Comparison of ENCODE assay signal across 25 cellular contexts in the genomic region with DNA sequence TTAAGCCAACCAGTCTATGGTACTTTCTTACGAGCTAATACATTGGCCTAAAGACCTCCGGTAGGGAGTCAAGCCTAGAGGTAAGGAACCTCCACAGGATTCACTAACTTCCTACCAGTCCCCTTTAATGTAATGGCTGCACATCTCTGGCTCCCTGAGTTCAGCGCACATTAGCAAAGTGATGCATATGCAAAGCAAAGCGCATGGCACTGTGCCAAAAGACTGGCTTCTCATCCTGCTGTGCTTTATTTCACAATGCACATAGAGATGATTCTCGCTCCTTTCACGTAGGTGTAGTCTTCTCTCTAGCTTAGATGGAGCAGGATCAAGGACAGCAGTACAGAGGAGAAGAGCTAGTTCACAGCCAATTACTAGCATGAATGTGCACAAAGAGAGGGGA. TPM values are rescaled to one million over a fixed set of nuclear protein-coding genes. Genes with fewer than 3 reads are reported as not detected.
DNase-seq lines count a peak whose midpoint lies in the region; ATAC-seq and TF ChIP-seq lines count a peak whose summit lies in the region.
"Had no signal": no experiment of that assay in that cellular context is flagged by ENCODE, and none has a peak within 500 bp of the region (broad histone marks: within the 10 kb centered on the region; RNA-seq: fewer than 3 reads in every experiment).

No MANE protein-coding gene starts in this region.

- H3K9me3 ChIP-seq in smooth muscle cell (replicated peaks; ENCODE audit: low read depth), result no peaks in the 10 kb centered on the region
- H3K9me3 ChIP-seq: body of pancreas, pancreas, right atrium auricular region, tibial nerve had no signal

- intact Hi-C loops in left ventricle myocardium superior (cut with micrococcal nuclease), result no loop called here

- no peak overlapping the region for H3K4me2 ChIP-seq in smooth muscle cell
- H3K4me2 ChIP-seq: KMS-11 had no signal

- no peak overlapping the region for H3K9ac ChIP-seq in smooth muscle cell (ENCODE audit: low read depth)
- H3K9ac ChIP-seq: KMS-11 had no signal

- no peaks in the 10 kb centered on the region for H3F3A ChIP-seq in smooth muscle cell (ENCODE audit: low read depth)

- WGBS in smooth muscle cell (ENCODE audit: low lambda C conversion rate), result 95% methylated on average over 6 of the region's 6 CpGs

- H3K4me3 ChIP-seq in fibroblast of the aortic adventitia (ENCODE audit: low read depth, low read length), result no peak overlapping the region
- H3K4me3 ChIP-seq in smooth muscle cell, result no peak overlapping the region
- H3K4me3 ChIP-seq: body of pancreas, lung, pancreas, right atrium auricular region, tibial nerve had no signal

- peaks cover 18% of the 10 kb centered on the region for H4K20me1 ChIP-seq in smooth muscle cell (ENCODE audit: low read depth)

- H3K27ac ChIP-seq in smooth muscle cell (ENCODE audit: low read depth), result no peak overlapping the region
- H3K27ac ChIP-seq: body of pancreas, C4-2B, KMS-11, pancreas, right atrium auricular region, tibial nerve had no signal

- TF ChIP-seq CTCF in fibroblast of the aortic adventitia (IDR thresholded peaks at IDR 0.05; ENCODE audit: insufficient read depth, low read length) (no peak), smooth muscle cell (IDR thresholded peaks at IDR 0.05; ENCODE audit: borderline replicate concordance, insufficient read depth, poor library complexity, severe bottlenecking) (no peak)

- no peaks in the 10 kb centered on the region for H3K4me1 ChIP-seq in smooth muscle cell (ENCODE audit: low read depth)

- ATAC-seq in left ventricle myocardium superior, result no peak
- ATAC-seq: activated naive CD8-positive, alpha-beta T cell treated with anti-CD3 and anti-CD28 coated beads, Interleukin-2, amount 50 U/mL, for 24 hours; body of pancreas; pancreas; Right ventricle myocardium inferior had no signal

- H2AFZ ChIP-seq in smooth muscle cell (ENCODE audit: low read depth), result no peak overlapping the region

- DNase-seq in activated CD4-positive, alpha-beta T cell treated with anti-CD3 and anti-CD28 coated beads for 48 hours, result peak; percentile 5
- no peak for DNase-seq in activated CD4-positive, alpha-beta T cell treated with anti-CD3 and anti-CD28 coated beads for 4 hours
- DNase-seq in NCI-H526 treated with DMSO at 0.1 percent for 48 hours (lab: John Stamatoyannopoulos, UW), result peak; percentile 72
- DNase-seq in fibroblast of the aortic adventitia (ENCODE audit: low read depth), result peak; percentile 6
- DNase-seq in activated T-cell treated with anti-CD3 and anti-CD28 coated beads, Interleukin-2, amount 50 U/mL, for 48 hours, result no peak
- DNase-seq in smooth muscle cell (lab: John Stamatoyannopoulos, UW; ENCODE audit: unreplicated experiment), result no peak
- DNase-seq in left ventricle myocardium superior, result no peak
- DNase-seq: activated CD4-positive, alpha-beta T cell treated with anti-CD3 and anti-CD28 coated beads, Interleukin-2, amount 10 ng/mL, durations not matched to agents 24 days and 14 days; activated naive CD8-positive, alpha-beta T cell treated with anti-CD3 and anti-CD28 coated beads, Interleukin-2, amount 50 U/mL, for 24 hours; activated T-cell treated with anti-CD3 and anti-CD28 coated beads, Interleukin-2, amount 50 U/mL, for 24 hours; cerebellar nuclear complex; kidney glomerular epithelial cell; NCI-H187; NCI-H226; OCI-M1; pancreas; stimulated activated CD4-positive, alpha-beta T cell treated with anti-CD3 and anti-CD28 coated beads, Interleukin-2, amount 100 ng/mL, for 24 hours; T-helper 2 cell had no signal

- H3K27me3 ChIP-seq in smooth muscle cell (ENCODE audit: low read depth), result no peaks in the 10 kb centered on the region
- H3K27me3 ChIP-seq: body of pancreas, pancreas, right atrium auricular region, tibial nerve had no signal

- H3K79me2 ChIP-seq in smooth muscle cell (ENCODE audit: low read depth), result peaks cover 50% of the 10 kb centered on the region

- H3K36me3 ChIP-seq in smooth muscle cell (ENCODE audit: low read depth), result no peaks in the 10 kb centered on the region
- H3K36me3 ChIP-seq: pancreas, right atrium auricular region had no signal

RNA-seq across cellular contexts. Expression of a gene that starts 14.6 kb away (rescaled TPM):
- total RNA-seq in fibroblast of the aortic adventitia (ENCODE audit: low replicate concordance) (0.18 TPM in 1 of 2 replicates, not detected in the other), smooth muscle cell (1.1 and 3.1 TPM in 2 replicates), left ventricle myocardium superior (0.79 TPM)
- polyA plus RNA-seq in smooth muscle cell, result 1.9 and 2.4 TPM in 2 replicates

RNA-seq across cellular contexts. Expression of a gene that starts 58.8 kb away (rescaled TPM):
- total RNA-seq in fibroblast of the aortic adventitia (ENCODE audit: low replicate concordance), result 9.1 and 39.6 TPM in 2 replicates
- total RNA-seq in smooth muscle cell, result 10.1 and 15.9 TPM in 2 replicates
- 9.0 and 10.3 TPM in 2 replicates for polyA plus RNA-seq in smooth muscle cell
- 3.6 TPM for total RNA-seq in left ventricle myocardium superior

Comparison
In these comparisons a context has a peak if more than half of its experiments do, and no peak if none do; other contexts are left out.
1. DNase-seq: peak in activated CD4-positive, alpha-beta T cell treated with anti-CD3 and anti-CD28 coated beads for 48 hours (single experiment), NCI-H526 treated with DMSO at 0.1 percent for 48 hours (single experiment) and fibroblast of the aortic adventitia (single experiment); none in activated CD4-positive, alpha-beta T cell treated with anti-CD3 and anti-CD28 coated beads for 4 hours (0 of 2), activated T-cell treated with anti-CD3 and anti-CD28 coated beads, Interleukin-2, amount 50 U/mL, for 48 hours (0 of 2), smooth muscle cell (single experiment) and left ventricle myocardium superior (single experiment).